In the genomic region with DNA sequence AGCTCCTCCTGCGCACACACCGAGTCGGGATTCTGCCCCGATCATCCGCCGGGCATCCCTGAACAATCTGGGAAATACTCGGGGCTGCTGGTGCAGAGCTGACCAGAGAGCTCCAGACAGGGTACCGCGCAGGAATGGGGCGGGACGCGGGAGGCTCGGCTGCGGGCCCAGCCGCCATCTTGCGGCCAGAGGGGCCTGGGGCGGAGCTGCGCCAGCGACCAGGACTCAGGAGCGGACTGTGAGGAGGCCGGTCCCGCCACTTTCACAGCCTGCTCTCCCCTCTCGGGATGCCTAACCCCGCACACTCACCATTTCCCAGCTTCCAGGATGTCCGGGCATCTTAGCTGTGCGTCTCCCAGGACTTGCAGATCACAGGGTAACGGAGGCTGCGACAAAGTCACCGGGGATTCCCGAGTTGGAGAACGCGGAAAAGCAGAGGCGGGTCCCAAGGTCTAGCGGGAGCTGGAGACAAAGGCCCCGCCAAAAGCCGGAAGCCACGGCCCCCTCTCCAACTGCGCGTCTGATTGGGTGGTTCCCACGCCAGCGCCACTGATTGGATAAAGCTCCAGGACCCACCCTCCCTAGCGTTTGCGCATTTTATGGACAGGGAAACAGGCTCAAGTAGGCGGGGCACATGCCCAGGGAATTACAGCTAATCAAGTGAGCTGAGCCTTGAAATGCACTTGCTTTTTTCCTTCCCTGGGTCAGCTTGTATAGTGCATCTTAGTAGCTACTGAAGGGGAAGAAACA, we compare ENCODE assay signal across 1 cellular context.
A peak's percentile ranks its signal among the peaks of the same experiment; 100 is the strongest.
TF ChIP-seq lines count a peak whose summit lies in the region.

No MANE protein-coding gene starts in this region.

TF ChIP-seq in IMR-90, 13 proteins besides CTCF, POLR2A, EP300 and RAD21 (continued from another document):
- TF ChIP-seq, protein P1, sequence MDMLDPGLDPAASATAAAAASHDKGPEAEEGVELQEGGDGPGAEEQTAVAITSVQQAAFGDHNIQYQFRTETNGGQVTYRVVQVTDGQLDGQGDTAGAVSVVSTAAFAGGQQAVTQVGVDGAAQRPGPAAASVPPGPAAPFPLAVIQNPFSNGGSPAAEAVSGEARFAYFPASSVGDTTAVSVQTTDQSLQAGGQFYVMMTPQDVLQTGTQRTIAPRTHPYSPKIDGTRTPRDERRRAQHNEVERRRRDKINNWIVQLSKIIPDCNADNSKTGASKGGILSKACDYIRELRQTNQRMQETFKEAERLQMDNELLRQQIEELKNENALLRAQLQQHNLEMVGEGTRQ (IDR thresholded peaks at IDR 0.05; ENCODE audit: low read depth, low read length) = peak; percentile 65
- peak; percentile 77; the same call in 1 of the 2 replicates for TF ChIP-seq MXI1 (IDR thresholded peaks at IDR 0.05; ENCODE audit: borderline replicate concordance, low read depth, low read length)
- TF ChIP-seq CHD1 (IDR thresholded peaks at IDR 0.05; ENCODE audit: low read depth, low read length) = 0 out of 2 replicates have a peak, but pooled peaks have one; percentile 55
- TF ChIP-seq NFE2L2 (IDR thresholded peaks at IDR 0.05; ENCODE audit: low read depth, low read length) = no peak
- TF ChIP-seq MAZ (IDR thresholded peaks at IDR 0.05; ENCODE audit: borderline replicate concordance, low read depth, low read length) = peak; percentile 64; the same call in 1 of the 2 replicates
- TF ChIP-seq RCOR1 (IDR thresholded peaks at IDR 0.05; ENCODE audit: insufficient replicate concordance, low read length) = no peak
